In genomic region chr1:48688102-48688760, GRCh38 we compare ENCODE assay signal across 8 cellular contexts.
DNase-seq lines count a peak whose midpoint lies in the region; ATAC-seq and TF ChIP-seq lines count a peak whose summit lies in the region.

No MANE protein-coding gene starts in this region.

- ATAC-seq in HG02884 (IDR thresholded peaks at IDR 0.05; ENCODE audit: unreplicated experiment): peak; percentile 68
- ATAC-seq in natural killer cell treated with Interleukin-12 subunit alpha and Interleukin-12 subunit beta and Interleukin-15 and Interleukin-18, amount 100 ng/mL, for 72 hours: no peak

- H3K4me3 Mint-ChIP-seq in natural killer cell treated with Interleukin-12 subunit alpha and Interleukin-12 subunit beta and Interleukin-15 and Interleukin-18, amount 100 ng/mL, for 72 hours: no peak overlapping the region

- no peaks in the 10 kb centered on the region for H3K4me1 Mint-ChIP-seq in natural killer cell treated with Interleukin-12 subunit alpha and Interleukin-12 subunit beta and Interleukin-15 and Interleukin-18, amount 100 ng/mL, for 72 hours (ENCODE audit: low read depth in 2 of 2)

- H3K27me3 Mint-ChIP-seq in natural killer cell treated with Interleukin-12 subunit alpha and Interleukin-12 subunit beta and Interleukin-15 and Interleukin-18, amount 100 ng/mL, for 72 hours: peaks cover 0 to 6% of the 10 kb centered on the region in 2 donors

- no peaks in the 10 kb centered on the region for H3K36me3 Mint-ChIP-seq in natural killer cell treated with Interleukin-12 subunit alpha and Interleukin-12 subunit beta and Interleukin-15 and Interleukin-18, amount 100 ng/mL, for 72 hours

- no peaks in the 10 kb centered on the region for H3K9me3 Mint-ChIP-seq in natural killer cell treated with Interleukin-12 subunit alpha and Interleukin-12 subunit beta and Interleukin-15 and Interleukin-18, amount 100 ng/mL, for 72 hours

- no peak overlapping the region for H3K4me3 ChIP-seq in retinal pigment epithelial cell (ENCODE audit: low read length)

- DNase-seq in NCI-H82 (lab: John Stamatoyannopoulos, UW) (peak; percentile 62), NCI-H82 treated with DMSO at 0.1 percent for 48 hours (lab: John Stamatoyannopoulos, UW; ENCODE audit: unreplicated experiment) (no peak), SKM-1 treated with dmso at 0.1 percent for 144 hours (lab: John Stamatoyannopoulos, UW; ENCODE audit: unreplicated experiment) (peak; percentile 31), retinal pigment epithelial cell (ENCODE audit: low read depth) (no peak), putamen (ENCODE audit: low spot score) (no peak), D341Med (ENCODE audit: low spot score) (no peak)
- DNase-seq in natural killer cell treated with Interleukin-12 subunit alpha and Interleukin-12 subunit beta and Interleukin-15 and Interleukin-18, amount 100 ng/mL, for 72 hours (ENCODE audit: low spot score): no peak

- no peak overlapping the region for H3K27ac Mint-ChIP-seq in natural killer cell treated with Interleukin-12 subunit alpha and Interleukin-12 subunit beta and Interleukin-15 and Interleukin-18, amount 100 ng/mL, for 72 hours

- TF ChIP-seq CTCF in retinal pigment epithelial cell (conservative IDR thresholded peaks at IDR 0.05; ENCODE audit: low read depth, low read length): peak; percentile 56

Comparison
In these comparisons a context has a peak if more than half of its experiments do, and no peak if none do; other contexts are left out.
1. DNase-seq: peak in NCI-H82 (single experiment) and SKM-1 treated with dmso at 0.1 percent for 144 hours (single experiment); none in NCI-H82 treated with DMSO at 0.1 percent for 48 hours (single experiment), retinal pigment epithelial cell (single experiment), putamen (single experiment), D341Med (single experiment) and natural killer cell treated with Interleukin-12 subunit alpha and Interleukin-12 subunit beta and Interleukin-15 and Interleukin-18, amount 100 ng/mL, for 72 hours (single experiment).